In the genomic region with DNA sequence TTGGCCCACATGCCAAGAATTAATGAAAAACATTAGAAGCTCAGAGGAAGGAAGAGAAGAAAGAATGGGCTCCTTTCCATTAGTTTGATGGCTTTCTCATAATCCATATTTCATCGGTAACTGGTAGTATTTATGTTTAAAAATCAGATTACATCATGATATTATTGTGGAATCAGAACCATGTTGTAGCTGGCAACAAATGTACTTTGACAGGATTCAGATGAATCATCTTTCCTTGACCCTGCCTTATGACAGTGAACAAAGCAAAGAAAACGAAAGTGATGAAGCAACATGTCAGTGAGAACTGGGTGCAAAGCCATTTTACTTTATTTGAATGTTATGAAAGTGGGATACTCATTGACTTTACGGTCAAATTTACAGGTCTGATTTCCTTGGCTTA, we compare ENCODE assay signal across 23 cellular contexts.
A peak's percentile ranks its signal among the peaks of the same experiment; 100 is the strongest.
DNase-seq lines count a peak whose midpoint lies in the region; FAIRE-seq and TF ChIP-seq lines count a peak whose summit lies in the region.
"Had no signal": no experiment of that assay in that cellular context is flagged by ENCODE, and none has a peak within 500 bp of the region (broad histone marks: within the 10 kb centered on the region; RNA-seq: fewer than 3 reads in every experiment).

No MANE protein-coding gene starts in this region.

- 100% methylated on average over 1 of the region's 3 CpGs for WGBS in mesenchymal stem cell

- H4K8ac ChIP-seq in mesenchymal stem cell (ENCODE audit: low read length) = no peak overlapping the region

- H3K4me1 ChIP-seq in mesenchymal stem cell (ENCODE audit: control insufficient read depth, insufficient read depth, low read depth, low read length) = no peaks in the 10 kb centered on the region
- H3K4me1 ChIP-seq: colonic mucosa, sigmoid colon had no signal

- no peaks in the 10 kb centered on the region for H3K27me3 ChIP-seq in bronchial epithelial cell (ENCODE audit: control insufficient read depth, insufficient read depth, low read length)
- H3K27me3 ChIP-seq in mesenchymal stem cell (ENCODE audit: control insufficient read depth in 1 of 2, insufficient read depth in 1 of 2, low read length in 2 of 2) = no peaks in the 10 kb centered on the region
- H3K27me3 ChIP-seq: colonic mucosa, sigmoid colon, vagina had no signal

- no peak overlapping the region for H2BK15ac ChIP-seq in mesenchymal stem cell (ENCODE audit: low read depth, poor library complexity, severe bottlenecking)

- H2BK12ac ChIP-seq in mesenchymal stem cell (ENCODE audit: low read length in 2 of 2) = no peak overlapping the region

- no peak overlapping the region for H3K27ac ChIP-seq in mesenchymal stem cell (ENCODE audit: low read length, poor library complexity, severe bottlenecking)
- H3K27ac ChIP-seq: colonic mucosa, sigmoid colon, vagina had no signal

- no peaks in the 10 kb centered on the region for H3K36me3 ChIP-seq in bronchial epithelial cell (ENCODE audit: control insufficient read depth, insufficient read depth, low read length)
- H3K36me3 ChIP-seq in mesenchymal stem cell (ENCODE audit: control insufficient read depth in 1 of 2, insufficient read depth in 2 of 2, low read depth in 1 of 2, low read length in 2 of 2) = no peaks in the 10 kb centered on the region
- H3K36me3 ChIP-seq: colonic mucosa, sigmoid colon, vagina had no signal

- H3K4me2 ChIP-seq in mesenchymal stem cell (ENCODE audit: low read length, poor library complexity, severe bottlenecking) = no peak overlapping the region

- no peak overlapping the region for H4K91ac ChIP-seq in mesenchymal stem cell (ENCODE audit: low read length)

- H3K23ac ChIP-seq in mesenchymal stem cell (ENCODE audit: low read length in 2 of 2) = no peak overlapping the region

- H3K9ac ChIP-seq in mesenchymal stem cell (ENCODE audit: low read length) = peak overlapping the region; percentile 19

- no peak overlapping the region for H3K4ac ChIP-seq in mesenchymal stem cell (ENCODE audit: low read depth in 1 of 2, low read length in 2 of 2)

- no peak overlapping the region for H2BK5ac ChIP-seq in mesenchymal stem cell (ENCODE audit: low read depth, low read length, poor library complexity, severe bottlenecking)

- intact Hi-C loops in posterior cingulate gyrus (cut with DNase I) = no loop called here

- H2BK120ac ChIP-seq in mesenchymal stem cell (ENCODE audit: low read depth, low read length) = no peak overlapping the region

- H3K79me1 ChIP-seq in mesenchymal stem cell (replicated peaks; ENCODE audit: low read length, poor library complexity, severe bottlenecking) = no peaks in the 10 kb centered on the region

- no peaks in the 10 kb centered on the region for H3K9me3 ChIP-seq in mesenchymal stem cell (ENCODE audit: control insufficient read depth, low read length)
- H3K9me3 ChIP-seq: colonic mucosa, sigmoid colon, vagina had no signal

- TF ChIP-seq CTCF in GM12865 (IDR thresholded peaks at IDR 0.05; ENCODE audit: insufficient read depth, low read depth, low read length, missing control alignments) (no peak), bronchial epithelial cell (IDR thresholded peaks at IDR 0.05; ENCODE audit: insufficient read depth, low read length, severe bottlenecking) (no peak)

- FAIRE-seq in bronchial epithelial cell (lab: Jason Lieb, UNC) = no peak

- H3K4me3 ChIP-seq in GM12865 (ENCODE audit: low read depth, low read length) (no peak overlapping the region), bronchial epithelial cell (ENCODE audit: low read depth, low read length) (no peak overlapping the region), mesenchymal stem cell (ENCODE audit: insufficient read depth in 1 of 2, low read depth in 1 of 2, low read length in 2 of 2) (peak overlapping the region in 1 of 2 experiments; percentile 36)
- H3K4me3 ChIP-seq: colonic mucosa, sigmoid colon, vagina had no signal

- H2AK5ac ChIP-seq in mesenchymal stem cell (ENCODE audit: low read length, severe bottlenecking) = no peak overlapping the region

- no peak overlapping the region for H2AFZ ChIP-seq in mesenchymal stem cell (ENCODE audit: low read depth, low read length)

- no peak overlapping the region for H3K18ac ChIP-seq in mesenchymal stem cell (ENCODE audit: low read depth in 1 of 2, low read length in 2 of 2)

- H3K14ac ChIP-seq in mesenchymal stem cell (ENCODE audit: low read length in 2 of 2) = no peak overlapping the region

- DNase-seq in GM12865 (ENCODE audit: low read depth) = peak; percentile 11
- peak; percentile 72 for DNase-seq in NOMO-1 treated with DMSO at 0.1 percent for 48 hours (lab: John Stamatoyannopoulos, UW; ENCODE audit: unreplicated experiment)
- DNase-seq in bronchial epithelial cell (ENCODE audit: low read depth) = peak; percentile 89
- DNase-seq in mesenchymal stem cell = no peak
- DNase-seq in GM19240 (ENCODE audit: insufficient read length, low spot score) = no peak
- DNase-seq in NCI-H2227 (lab: John Stamatoyannopoulos, UW; ENCODE audit: unreplicated experiment) = no peak
- DNase-seq in posterior cingulate gyrus = no peak
- no peak for DNase-seq in SW 1271 (lab: John Stamatoyannopoulos, UW)
- DNase-seq: activated CD4-positive, alpha-beta T cell treated with anti-CD3 and anti-CD28 coated beads for 1 hour; colonic mucosa; erythroblast; HCEC 1CT; hippocampal formation; Kasumi-1; kidney glomerular epithelial cell; NCI-H1417 treated with DMSO at 0.1 percent for 48 hours; NCI-H2171; occipital lobe; Right ventricle myocardium superior; sigmoid colon; stimulated activated CD4-positive, alpha-beta T cell treated with anti-CD3 and anti-CD28 coated beads, Interleukin-4, amount 100 ng/mL, for 1 hour; substantia nigra had no signal

Comparison
In these comparisons a context has a peak if more than half of its experiments do, and no peak if none do; other contexts are left out.
1. DNase-seq: peak in GM12865 (single experiment), NOMO-1 treated with DMSO at 0.1 percent for 48 hours (single experiment) and bronchial epithelial cell (single experiment); none in mesenchymal stem cell (single experiment), GM19240 (single experiment), NCI-H2227 (single experiment), posterior cingulate gyrus (0 of 10) and SW 1271 (0 of 2).